ENCODE assay signal across 18 cellular contexts in genomic region chr16:64469906-64470702, GRCh38.
A peak's percentile ranks its signal among the peaks of the same experiment; 100 is the strongest.
DNase-seq lines count a peak whose midpoint lies in the region; TF ChIP-seq lines count a peak whose summit lies in the region.
"Had no signal": no experiment of that assay in that cellular context is flagged by ENCODE, and none has a peak within 500 bp of the region (broad histone marks: within the 10 kb centered on the region; RNA-seq: fewer than 3 reads in every experiment).

No MANE protein-coding gene starts in this region.

- TF ChIP-seq CTCF in BJ (IDR thresholded peaks at IDR 0.05; ENCODE audit: insufficient read depth, low read depth, low read length) (peak; percentile 37), OCI-LY7 (conservative IDR thresholded peaks at IDR 0.05; ENCODE audit: low read length) (peak; percentile 35; the same call in 1 of the 2 replicates), epithelial cell of proximal tubule (conservative IDR thresholded peaks at IDR 0.05; ENCODE audit: low read depth, low read length) (peak; percentile 33), nephron (IDR thresholded peaks at IDR 0.05; ENCODE audit: unreplicated experiment in 3 of 3) (peak in 1 of 3 experiments; percentile 11), RWPE1 (conservative IDR thresholded peaks at IDR 0.05; ENCODE audit: low read depth) (no peak)

- H3K27me3 Mint-ChIP-seq in nephron (ENCODE audit: low read depth): no peaks in the 10 kb centered on the region
- no peaks in the 10 kb centered on the region for H3K27me3 Mint-ChIP-seq in activated CD4-positive, alpha-beta T cell treated with anti-CD3 and anti-CD28 coated beads, Interleukin-2, amount 10 ng/mL, durations not matched to agents 24 days and 14 days
- H3K27me3 Mint-ChIP-seq: activated T-helper 17 cell treated with anti-CD3 and anti-CD28 coated beads, Interleukin-2, amount 50 U/mL, for 72 hours had no signal

- H3K4me3 Mint-ChIP-seq in nephron: peak overlapping the region in 1 of 3 experiments; percentile 43
- H3K4me3 Mint-ChIP-seq in activated CD4-positive, alpha-beta T cell treated with anti-CD3 and anti-CD28 coated beads, Interleukin-2, amount 10 ng/mL, durations not matched to agents 24 days and 14 days: no peak overlapping the region
- H3K4me3 Mint-ChIP-seq: activated T-helper 17 cell treated with anti-CD3 and anti-CD28 coated beads, Interleukin-2, amount 50 U/mL, for 72 hours; CD8-positive, alpha-beta T cell had no signal

- H3K36me3 Mint-ChIP-seq in nephron (ENCODE audit: low read depth): no peaks in the 10 kb centered on the region
- no peaks in the 10 kb centered on the region for H3K36me3 Mint-ChIP-seq in activated CD4-positive, alpha-beta T cell treated with anti-CD3 and anti-CD28 coated beads, Interleukin-2, amount 10 ng/mL, durations not matched to agents 24 days and 14 days (ENCODE audit: low read depth)
- H3K36me3 Mint-ChIP-seq: CD8-positive, alpha-beta T cell had no signal

- CTCF ChIA-PET in BJ (lab: Yijun Ruan, JAX) (interaction anchor here (0.7 to 1.4 kb wide), 3 partner anchors 14 to 1009 kb away, joined by 3 read pairs; no protein-coding TSS in a partner anchor), OCI-LY7 (lab: Charles Lee; ENCODE audit: unreplicated experiment) (interaction anchor here (0.8 kb wide), 1 partner anchor 12 kb away, joined by 3 read pairs; no protein-coding TSS in a partner anchor), RWPE1 (lab: Yijun Ruan, JAX) (no interaction called here)

- peaks cover 5% of the 10 kb centered on the region; the same call in 1 of the 2 replicates for H3K9me3 ChIP-seq in OCI-LY7 (ENCODE audit: low read length)
- H3K9me3 ChIP-seq: prostate gland had no signal

- H3K4me2 ChIP-seq in OCI-LY7 (ENCODE audit: low read length): no peak overlapping the region

- H3K79me2 ChIP-seq in OCI-LY7 (ENCODE audit: insufficient read depth, low read depth, low read length): no peaks in the 10 kb centered on the region

- H3K27ac Mint-ChIP-seq in nephron: peak overlapping the region; percentile 40 to 64 (median 54)
- no peak overlapping the region for H3K27ac Mint-ChIP-seq in activated CD4-positive, alpha-beta T cell treated with anti-CD3 and anti-CD28 coated beads, Interleukin-2, amount 10 ng/mL, durations not matched to agents 24 days and 14 days
- H3K27ac Mint-ChIP-seq: activated T-helper 17 cell treated with anti-CD3 and anti-CD28 coated beads, Interleukin-2, amount 50 U/mL, for 72 hours; CD8-positive, alpha-beta T cell had no signal

- H3K27me3 ChIP-seq in BJ (ENCODE audit: control insufficient read depth, insufficient read depth, low read length): no peaks in the 10 kb centered on the region
- H3K27me3 ChIP-seq: tibial nerve had no signal

- POLR2A ChIA-PET in BJ (lab: Charles Lee): no interaction called here
- POLR2A ChIA-PET in OCI-LY7 (lab: Charles Lee): interaction anchor here (0.7 to 1.9 kb wide), 12 partner anchors 8 to 668 kb away, joined by 3 to 6 read pairs (median 3); no protein-coding TSS in a partner anchor
- POLR2A ChIA-PET in RWPE1 (lab: Yijun Ruan, JAX; ENCODE audit: low non-redundant PET): no interaction called here

- no TSS peak for BruUV-seq in OCI-LY7 (replicated peaks; lab: Mats Ljungman, UMichigan)

- H2AFZ ChIP-seq in OCI-LY7 (ENCODE audit: low read length): peak overlapping the region; percentile 63

- intact Hi-C loops in OCI-LY7 (cut with micrococcal nuclease; ENCODE audit: unreplicated experiment) (no loop called here), posterior cingulate gyrus (cut with DNase I) (no loop called here)
- intact Hi-C loops in activated CD4-positive, alpha-beta T cell treated with anti-CD3 and anti-CD28 coated beads, Interleukin-2, amount 10 ng/mL, durations not matched to agents 24 days and 14 days (cut with micrococcal nuclease): no loop called here

- H3K4me1 Mint-ChIP-seq in nephron: peaks cover 44% of the 10 kb centered on the region
- no peaks in the 10 kb centered on the region for H3K4me1 Mint-ChIP-seq in activated CD4-positive, alpha-beta T cell treated with anti-CD3 and anti-CD28 coated beads, Interleukin-2, amount 10 ng/mL, durations not matched to agents 24 days and 14 days
- H3K4me1 Mint-ChIP-seq: activated T-helper 17 cell treated with anti-CD3 and anti-CD28 coated beads, Interleukin-2, amount 50 U/mL, for 72 hours had no signal

- H4K20me1 ChIP-seq in OCI-LY7 (ENCODE audit: insufficient read depth, low read length): no peaks in the 10 kb centered on the region

- H3K36me3 ChIP-seq in BJ (ENCODE audit: control insufficient read depth, insufficient read depth, low read length) (no peaks in the 10 kb centered on the region), OCI-LY7 (ENCODE audit: insufficient read depth, low read length) (no peaks in the 10 kb centered on the region)
- H3K36me3 ChIP-seq: prostate gland, tibial nerve had no signal

- DNase-seq in BJ (ENCODE audit: low read depth): no peak
- DNase-seq in OCI-LY7 (ENCODE audit: low spot score): no peak
- DNase-seq in epithelial cell of proximal tubule (ENCODE audit: low read depth): no peak
- no peak for DNase-seq in RWPE1 (ENCODE audit: low spot score)
- no peak for DNase-seq in posterior cingulate gyrus
- no peak for DNase-seq in putamen (ENCODE audit: low spot score)
- no peak for DNase-seq in activated CD4-positive, alpha-beta T cell treated with anti-CD3 and anti-CD28 coated beads, Interleukin-2, amount 10 ng/mL, durations not matched to agents 24 days and 14 days
- DNase-seq: amygdala; CD8-positive, alpha-beta T cell; effector CD4-positive, alpha-beta T cell; head of caudate nucleus; left colon; stimulated activated CD4-positive, alpha-beta T cell treated with anti-CD3 and anti-CD28 coated beads, Interleukin-2, amount 100 ng/mL, for 24 hours; stimulated activated CD8-positive, alpha-beta memory T cell treated with anti-CD3 and anti-CD28 coated beads, Interleukin-4, amount 100 ng/mL, for 48 hours had no signal

- peaks cover 14% of the 10 kb centered on the region for H3K9me3 Mint-ChIP-seq in nephron
- peaks cover 2% of the 10 kb centered on the region for H3K9me3 Mint-ChIP-seq in activated CD4-positive, alpha-beta T cell treated with anti-CD3 and anti-CD28 coated beads, Interleukin-2, amount 10 ng/mL, durations not matched to agents 24 days and 14 days

- peaks cover 10% of the 10 kb centered on the region for H3K4me1 ChIP-seq in OCI-LY7 (ENCODE audit: insufficient read depth, low read length, poor library complexity, severe bottlenecking)
- H3K4me1 ChIP-seq: prostate gland had no signal

- no peaks in the 10 kb centered on the region for H3K9me2 ChIP-seq in OCI-LY7 (ENCODE audit: insufficient read depth, low read length)

- H3K27ac ChIP-seq in OCI-LY7 (ENCODE audit: low read depth, low read length, poor library complexity, severe bottlenecking): no peak overlapping the region
- no peak overlapping the region for H3K27ac ChIP-seq in RWPE1
- H3K27ac ChIP-seq: tibial nerve had no signal

- H3K4me3 ChIP-seq in BJ (ENCODE audit: low read depth, low read length) (no peak overlapping the region), OCI-LY7 (ENCODE audit: low read depth, low read length, poor library complexity, severe bottlenecking) (no peak overlapping the region), epithelial cell of proximal tubule (ENCODE audit: low read depth, low read length) (no peak overlapping the region)
- H3K4me3 ChIP-seq: prostate gland, tibial nerve had no signal
